Comparison of ENCODE assay signal across 28 cellular contexts in the genomic region with DNA sequence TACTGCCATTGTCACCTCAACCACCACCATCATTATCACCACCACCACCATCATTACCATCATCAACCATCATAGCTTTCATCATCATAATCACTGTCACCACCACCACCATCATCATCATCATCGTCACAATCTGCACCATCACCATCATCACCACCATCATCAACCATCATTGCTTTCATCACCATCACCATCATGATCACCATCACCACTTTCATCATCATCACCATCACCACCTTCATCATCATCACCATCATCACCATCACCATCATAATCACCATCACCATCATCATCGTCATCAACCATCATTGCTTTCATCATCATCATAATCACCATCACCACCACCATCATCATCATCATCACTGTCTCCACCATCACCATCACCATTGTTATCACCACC. TPM values are rescaled to one million over a fixed set of nuclear protein-coding genes. Genes with fewer than 3 reads are reported as not detected.
"Had no signal": no experiment of that assay in that cellular context is flagged by ENCODE, and none has a peak within 500 bp of the region (broad histone marks: within the 10 kb centered on the region; RNA-seq: fewer than 3 reads in every experiment).

No MANE protein-coding gene starts in this region.

- H3K4me2 ChIP-seq: KMS-11, SK-N-SH had no signal

- DNase-seq: Kasumi-1, MM.1S, MV-4-11, NCI-H1048, NCI-H1105, NCI-H1417, NCI-H146, NCI-H1694 treated with DMSO at 0.1 percent for 48 hours, NCI-H1930, NCI-H2081, NCI-H2107, NCI-H2227 treated with DMSO at 0.1 percent for 48 hours, NCI-H524, NCI-H526 treated with DMSO at 0.1 percent for 48 hours, NCI-H748 treated with DMSO at 0.1 percent for 48 hours, PC-3, SHP77, SK-N-SH, SW 1271, T-cell had no signal

- H3K9ac ChIP-seq: KMS-11, SK-N-SH had no signal

- H3K27ac ChIP-seq: KMS-11, RWPE1 had no signal

- ATAC-seq: Panc1, PC-3, T-cell had no signal

RNA-seq across cellular contexts. Expression of gene MRGPRG, which starts 44.8 kb away (rescaled TPM):
- total RNA-seq: HT1080, M059J, NCI-H460, OCI-LY7, PC-3, SK-MEL-5, T-cell had no signal
- polyA plus RNA-seq: SK-N-SH had no signal

RNA-seq across cellular contexts. Expression of gene MRGPRE, which starts 58.4 kb away (rescaled TPM):
- total RNA-seq: HT1080, M059J, NCI-H460, OCI-LY7, PC-3, SK-MEL-5, T-cell had no signal
- polyA plus RNA-seq: SK-N-SH had no signal
